ENCODE assay signal across 16 cellular contexts in the genomic region with DNA sequence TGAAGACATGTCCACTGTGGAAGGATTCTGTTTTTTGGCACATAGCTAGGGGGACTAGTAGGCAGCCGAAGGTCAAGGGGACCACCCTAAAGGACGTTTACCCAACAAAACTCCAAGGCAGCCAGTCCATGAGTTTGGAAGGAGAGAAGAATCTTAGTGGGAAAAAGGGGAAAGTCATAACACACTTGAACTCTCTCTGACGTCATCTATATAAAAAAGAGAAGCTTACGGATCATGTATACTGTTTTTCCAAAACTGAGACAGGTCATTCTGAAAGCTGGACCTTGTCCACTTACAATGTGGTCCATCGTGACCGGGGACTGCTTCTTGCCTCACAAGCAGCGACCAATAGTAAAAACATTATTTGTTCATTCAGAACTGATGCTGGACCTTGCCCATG.
A peak's percentile ranks its signal among the peaks of the same experiment; 100 is the strongest.
DNase-seq lines count a peak whose midpoint lies in the region; ATAC-seq and TF ChIP-seq lines count a peak whose summit lies in the region.
"Had no signal": no experiment of that assay in that cellular context is flagged by ENCODE, and none has a peak within 500 bp of the region (broad histone marks: within the 10 kb centered on the region; RNA-seq: fewer than 3 reads in every experiment).

No MANE protein-coding gene starts in this region.

- no peak overlapping the region for H2AFZ ChIP-seq in PC-3 (ENCODE audit: low read length)

- no peaks in the 10 kb centered on the region for H3K9me3 Mint-ChIP-seq in osteocyte (ENCODE audit: unreplicated experiment)
- no peaks in the 10 kb centered on the region for H3K9me3 Mint-ChIP-seq in activated naive CD4-positive, alpha-beta T cell treated with anti-CD3 and anti-CD28 coated beads for 36 hours
- H3K9me3 Mint-ChIP-seq: HFFc6 had no signal

- DNase-seq in PC-3 (no peak), esophagus muscularis mucosa (ENCODE audit: extremely low spot score) (no peak), osteocyte (ENCODE audit: extremely low spot score, unreplicated experiment) (no peak), pons (ENCODE audit: low spot score) (no peak)
- DNase-seq in activated naive CD4-positive, alpha-beta T cell treated with anti-CD3 and anti-CD28 coated beads for 36 hours = no peak
- DNase-seq: BE2C; CD4-positive, alpha-beta memory T cell; DMS153; EL; GOT3; HCEC 1CT; HFFc6 had no signal

- no peaks in the 10 kb centered on the region for H4K20me1 ChIP-seq in PC-3 (ENCODE audit: low read length)

- H3K27me3 ChIP-seq in PC-3 (ENCODE audit: low read length) = no peaks in the 10 kb centered on the region
- no peaks in the 10 kb centered on the region for H3K27me3 ChIP-seq in esophagus muscularis mucosa
- H3K27me3 ChIP-seq: BE2C had no signal

- intact Hi-C loops in PC-3 (cut with micrococcal nuclease) (no loop called here), esophagus muscularis mucosa (cut with DNase I) (no loop called here)
- intact Hi-C loops in activated naive CD4-positive, alpha-beta T cell treated with anti-CD3 and anti-CD28 coated beads for 36 hours (cut with micrococcal nuclease) = no loop called here

- H3K36me3 ChIP-seq in PC-3 (ENCODE audit: low read depth, low read length) = no peaks in the 10 kb centered on the region; the same call in 1 of the 2 replicates
- H3K36me3 ChIP-seq in esophagus muscularis mucosa = peaks cover 0 to 37% (median 20%) of the 10 kb centered on the region in 4 donors
- H3K36me3 ChIP-seq: BE2C had no signal

- no peak overlapping the region for H3K4me3 ChIP-seq in PC-3 (ENCODE audit: low read length)
- H3K4me3 ChIP-seq in esophagus muscularis mucosa = no peak overlapping the region
- H3K4me3 ChIP-seq: A549 had no signal

- CTCF ChIA-PET in PC-3 (lab: Charles Lee) = no interaction called here
- CTCF ChIA-PET in activated naive CD4-positive, alpha-beta T cell treated with anti-CD3 and anti-CD28 coated beads for 36 hours (lab: Charles Lee) = interaction anchor here (0.9 kb wide), 1 partner anchor 9 kb away, joined by 4 read pairs; no protein-coding TSS in a partner anchor

- H3K4me1 ChIP-seq in PC-3 (ENCODE audit: insufficient read depth, low read length) = peaks cover 20% of the 10 kb centered on the region
- H3K4me1 ChIP-seq in esophagus muscularis mucosa = peaks cover 7 to 18% (median 17%) of the 10 kb centered on the region in 4 donors
- H3K4me1 ChIP-seq: BE2C had no signal

- no peaks in the 10 kb centered on the region for H3K79me2 ChIP-seq in PC-3 (ENCODE audit: low read length)

- H3K27ac Mint-ChIP-seq in osteocyte (ENCODE audit: unreplicated experiment) = peak overlapping the region; percentile 38
- H3K27ac Mint-ChIP-seq in activated naive CD4-positive, alpha-beta T cell treated with anti-CD3 and anti-CD28 coated beads for 36 hours = no peak overlapping the region
- H3K27ac Mint-ChIP-seq: CD4-positive, alpha-beta memory T cell; HFFc6 had no signal

- H3K9me2 ChIP-seq in PC-3 (replicated peaks; ENCODE audit: low read length) = no peaks in the 10 kb centered on the region

- 81% methylated on average over 7 of the region's 7 CpGs for WGBS in esophagus muscularis mucosa

- peak overlapping the region; percentile 61 for H3K4me2 ChIP-seq in PC-3 (ENCODE audit: low read length)

- H3K4me3 Mint-ChIP-seq in osteocyte (ENCODE audit: unreplicated experiment) = no peak overlapping the region
- no peak overlapping the region for H3K4me3 Mint-ChIP-seq in activated naive CD4-positive, alpha-beta T cell treated with anti-CD3 and anti-CD28 coated beads for 36 hours
- H3K4me3 Mint-ChIP-seq: CD4-positive, alpha-beta memory T cell; HFFc6 had no signal

- H3K27ac ChIP-seq in PC-3 (ENCODE audit: low read length) (no peak overlapping the region), esophagus muscularis mucosa (replicated peaks in 1 of 4) (peak overlapping the region in 3 of 4 donors; percentile 69 to 78 (median 70))
- H3K27ac ChIP-seq: A549, C4-2B, HL-60 had no signal

- no peaks in the 10 kb centered on the region for H3F3A ChIP-seq in PC-3 (ENCODE audit: low read length, unreplicated experiment)

- TF ChIP-seq CTCF in PC-3 (conservative IDR thresholded peaks at IDR 0.05; ENCODE audit: low read depth, low read length) = no peak
- no peak for TF ChIP-seq CTCF in esophagus muscularis mucosa (IDR thresholded peaks at IDR 0.05)
- TF ChIP-seq CTCF in osteocyte (IDR thresholded peaks at IDR 0.05) = no peak

- no peak for TF ChIP-seq EP300 in esophagus muscularis mucosa (IDR thresholded peaks at IDR 0.05)

- peaks cover 24% of the 10 kb centered on the region for H3K4me1 Mint-ChIP-seq in osteocyte (ENCODE audit: unreplicated experiment)
- no peaks in the 10 kb centered on the region for H3K4me1 Mint-ChIP-seq in activated naive CD4-positive, alpha-beta T cell treated with anti-CD3 and anti-CD28 coated beads for 36 hours (ENCODE audit: low read depth)
- H3K4me1 Mint-ChIP-seq: CD4-positive, alpha-beta memory T cell had no signal

- no peaks in the 10 kb centered on the region for H3K9me3 ChIP-seq in PC-3 (ENCODE audit: low read length)
- no peaks in the 10 kb centered on the region for H3K9me3 ChIP-seq in esophagus muscularis mucosa
- H3K9me3 ChIP-seq: A549, BE2C had no signal

- no TSS peak for BruUV-seq in PC-3 (replicated peaks; lab: Mats Ljungman, UMichigan)

- no peak overlapping the region for H3K9ac ChIP-seq in PC-3 (ENCODE audit: low read length)

- no peak for ATAC-seq in PC-3
- no peak for ATAC-seq in HG03571 (IDR thresholded peaks at IDR 0.05; ENCODE audit: unreplicated experiment)
- ATAC-seq: A549 had no signal

- POLR2A ChIA-PET in PC-3 (lab: Charles Lee; ENCODE audit: unreplicated experiment) = no interaction called here

- no peak for TF ChIP-seq POLR2A in esophagus muscularis mucosa (IDR thresholded peaks at IDR 0.05; ENCODE audit: low read depth)

- H3K36me3 Mint-ChIP-seq in osteocyte (ENCODE audit: unreplicated experiment) = peaks cover 11% of the 10 kb centered on the region
- no peaks in the 10 kb centered on the region for H3K36me3 Mint-ChIP-seq in activated naive CD4-positive, alpha-beta T cell treated with anti-CD3 and anti-CD28 coated beads for 36 hours (ENCODE audit: low read depth)

- no peaks in the 10 kb centered on the region for H3K27me3 Mint-ChIP-seq in osteocyte (ENCODE audit: unreplicated experiment)
- H3K27me3 Mint-ChIP-seq in activated naive CD4-positive, alpha-beta T cell treated with anti-CD3 and anti-CD28 coated beads for 36 hours (ENCODE audit: low read depth) = no peaks in the 10 kb centered on the region
- H3K27me3 Mint-ChIP-seq: CD4-positive, alpha-beta memory T cell had no signal
